Comparison of ENCODE assay signal across 12 cellular contexts in the genomic region with DNA sequence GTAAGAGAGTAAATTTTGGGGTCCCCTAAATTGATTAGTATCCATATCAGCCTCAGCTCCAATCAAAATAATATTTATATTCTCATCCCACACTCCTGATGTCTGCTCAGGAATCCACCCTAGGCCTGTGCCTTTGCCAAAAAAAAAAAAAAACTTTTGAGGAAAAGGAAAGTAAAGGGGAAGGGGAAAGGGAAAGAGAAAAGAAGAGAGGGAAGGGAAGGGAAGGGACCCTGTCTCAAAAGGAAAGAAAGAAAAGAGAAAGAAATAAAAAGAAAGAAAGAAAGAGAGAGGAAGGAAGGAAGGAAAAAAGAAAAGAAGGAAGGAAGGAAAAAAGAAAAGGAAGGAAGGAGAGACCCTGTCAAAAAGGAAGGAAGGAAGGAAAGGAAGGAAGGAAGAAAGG.
DNase-seq lines count a peak whose midpoint lies in the region; ATAC-seq and TF ChIP-seq lines count a peak whose summit lies in the region.
"Had no signal": no experiment of that assay in that cellular context is flagged by ENCODE, and none has a peak within 500 bp of the region (broad histone marks: within the 10 kb centered on the region; RNA-seq: fewer than 3 reads in every experiment).

No MANE protein-coding gene starts in this region.

- H3K9me3 Mint-ChIP-seq in activated CD4-positive, alpha-beta T cell treated with anti-CD3 and anti-CD28 coated beads, Interleukin-2, amount 10 ng/mL, durations not matched to agents 7 days and 5 days = no peaks in the 10 kb centered on the region
- no peaks in the 10 kb centered on the region for H3K9me3 Mint-ChIP-seq in activated CD4-positive, alpha-beta T cell treated with anti-CD3 and anti-CD28 coated beads for 36 hours (ENCODE audit: low read depth)
- H3K9me3 Mint-ChIP-seq: CD8-positive, alpha-beta memory T cell had no signal

- no peak overlapping the region for H3K9ac ChIP-seq in OCI-LY3 (ENCODE audit: low read length)
- peak overlapping the region; percentile 44 for H3K9ac ChIP-seq in endocrine pancreas (ENCODE audit: control insufficient read depth, insufficient read depth, low read length)
- H3K9ac ChIP-seq: BLaER1, GM23248 had no signal

- H3K4me2 ChIP-seq in OCI-LY3 (ENCODE audit: low read length) = peak overlapping the region; percentile 27; the same call in 1 of the 2 replicates
- H3K4me2 ChIP-seq: BLaER1 had no signal

- H3K27me3 ChIP-seq in OCI-LY3 (ENCODE audit: low read depth, low read length) (peaks cover 5% of the 10 kb centered on the region; the same call in 1 of the 2 replicates), endocrine pancreas (ENCODE audit: control insufficient read depth, insufficient read depth, low read length) (no peaks in the 10 kb centered on the region), heart left ventricle (peaks cover 0 to 49% (median 0%) of the 10 kb centered on the region in 9 donors)
- H3K27me3 ChIP-seq: BLaER1 had no signal

- peaks cover 8% of the 10 kb centered on the region for H3K27me3 Mint-ChIP-seq in activated CD4-positive, alpha-beta T cell treated with anti-CD3 and anti-CD28 coated beads, Interleukin-2, amount 10 ng/mL, durations not matched to agents 7 days and 5 days
- H3K27me3 Mint-ChIP-seq in activated CD4-positive, alpha-beta T cell treated with anti-CD3 and anti-CD28 coated beads for 36 hours = peaks cover 10% of the 10 kb centered on the region

- DNase-seq in activated CD4-positive, alpha-beta T cell treated with anti-CD3 and anti-CD28 coated beads, Interleukin-2, amount 10 ng/mL, durations not matched to agents 7 days and 5 days = no peak
- no peak for DNase-seq in activated CD4-positive, alpha-beta T cell treated with anti-CD3 and anti-CD28 coated beads for 36 hours
- DNase-seq in heart left ventricle (no peak), nucleus accumbens (lab: John Stamatoyannopoulos, UW) (no peak)
- DNase-seq: GF-D8 had no signal

- peak overlapping the region; percentile 33 for H3K27ac Mint-ChIP-seq in activated CD4-positive, alpha-beta T cell treated with anti-CD3 and anti-CD28 coated beads, Interleukin-2, amount 10 ng/mL, durations not matched to agents 7 days and 5 days
- H3K27ac Mint-ChIP-seq in activated CD4-positive, alpha-beta T cell treated with anti-CD3 and anti-CD28 coated beads for 36 hours = no peak overlapping the region

- H3K4me1 Mint-ChIP-seq in activated CD4-positive, alpha-beta T cell treated with anti-CD3 and anti-CD28 coated beads, Interleukin-2, amount 10 ng/mL, durations not matched to agents 7 days and 5 days = no peaks in the 10 kb centered on the region
- H3K4me1 Mint-ChIP-seq in activated CD4-positive, alpha-beta T cell treated with anti-CD3 and anti-CD28 coated beads for 36 hours = no peaks in the 10 kb centered on the region
- H3K4me1 Mint-ChIP-seq: CD8-positive, alpha-beta memory T cell had no signal

- no peak overlapping the region for H2AFZ ChIP-seq in OCI-LY3 (ENCODE audit: low read depth, low read length)
- H2AFZ ChIP-seq: GM23248 had no signal

- H4K20me1 ChIP-seq in OCI-LY3 (ENCODE audit: insufficient read depth, low read length) = no peaks in the 10 kb centered on the region
- H4K20me1 ChIP-seq: BLaER1 had no signal

- no peak for ATAC-seq in activated CD4-positive, alpha-beta T cell treated with anti-CD3 and anti-CD28 coated beads for 36 hours
- ATAC-seq in heart left ventricle (no peak), GM21367 (IDR thresholded peaks at IDR 0.05; ENCODE audit: unreplicated experiment) (no peak)

- TF ChIP-seq CTCF in OCI-LY3 (IDR thresholded peaks at IDR 0.05; ENCODE audit: low read depth, low read length) (no peak), heart left ventricle (IDR thresholded peaks at IDR 0.05) (no peak)

- H3K36me3 Mint-ChIP-seq in activated CD4-positive, alpha-beta T cell treated with anti-CD3 and anti-CD28 coated beads, Interleukin-2, amount 10 ng/mL, durations not matched to agents 7 days and 5 days (ENCODE audit: low read depth) = no peaks in the 10 kb centered on the region
- H3K36me3 Mint-ChIP-seq in activated CD4-positive, alpha-beta T cell treated with anti-CD3 and anti-CD28 coated beads for 36 hours (ENCODE audit: low read depth) = no peaks in the 10 kb centered on the region
- H3K36me3 Mint-ChIP-seq: CD8-positive, alpha-beta memory T cell had no signal

- no peak overlapping the region for H3K4me3 Mint-ChIP-seq in activated CD4-positive, alpha-beta T cell treated with anti-CD3 and anti-CD28 coated beads, Interleukin-2, amount 10 ng/mL, durations not matched to agents 7 days and 5 days
- no peak overlapping the region for H3K4me3 Mint-ChIP-seq in activated CD4-positive, alpha-beta T cell treated with anti-CD3 and anti-CD28 coated beads for 36 hours
- H3K4me3 Mint-ChIP-seq: CD8-positive, alpha-beta memory T cell had no signal

- H3K4me1 ChIP-seq in OCI-LY3 (ENCODE audit: low read length) (peaks cover 4% of the 10 kb centered on the region), endocrine pancreas (ENCODE audit: control insufficient read depth, insufficient read depth, low read length) (peaks cover 3% of the 10 kb centered on the region), heart left ventricle (no peaks in the 10 kb centered on the region)

- intact Hi-C loops in activated CD4-positive, alpha-beta T cell treated with anti-CD3 and anti-CD28 coated beads for 36 hours (cut with DNase I, micrococcal nuclease) = loop anchor here (5.0 to 10.0 kb wide), 2 partner anchors 174 to 477 kb away; a partner anchor contains a TSS
- intact Hi-C loops in heart left ventricle (cut with DNase I) = loop anchor here (2.0 to 10.0 kb wide), 9 partner anchors 119 to 623 kb away; a partner anchor contains a TSS

- H3K79me2 ChIP-seq in OCI-LY3 (ENCODE audit: low read length) = no peaks in the 10 kb centered on the region

- no peak for TF ChIP-seq POLR2A in heart left ventricle (IDR thresholded peaks at IDR 0.05)

- no peaks in the 10 kb centered on the region for H3K36me3 ChIP-seq in OCI-LY3 (replicated peaks; ENCODE audit: low read depth, low read length)
- no peaks in the 10 kb centered on the region for H3K36me3 ChIP-seq in endocrine pancreas (ENCODE audit: control insufficient read depth, insufficient read depth, low read length)
- H3K36me3 ChIP-seq in heart left ventricle = no peaks in the 10 kb centered on the region
- H3K36me3 ChIP-seq: BLaER1 had no signal

- H3K9me3 ChIP-seq in OCI-LY3 (ENCODE audit: insufficient read depth, low read length) (no peaks in the 10 kb centered on the region), endocrine pancreas (ENCODE audit: control insufficient read depth, low read length) (no peaks in the 10 kb centered on the region), heart left ventricle (no peaks in the 10 kb centered on the region)
- H3K9me3 ChIP-seq: BLaER1 had no signal

- H3K27ac ChIP-seq in OCI-LY3 (ENCODE audit: low read length) (no peak overlapping the region), heart left ventricle (no peak overlapping the region)
- H3K27ac ChIP-seq: 22Rv1, BLaER1, GM23248 had no signal

- no peak overlapping the region for H3K4me3 ChIP-seq in OCI-LY3 (ENCODE audit: low read length)
- peak overlapping the region; percentile 56 for H3K4me3 ChIP-seq in endocrine pancreas (ENCODE audit: control insufficient read depth, insufficient read depth, low read length)
- H3K4me3 ChIP-seq in heart left ventricle = no peak overlapping the region
- H3K4me3 ChIP-seq: BLaER1, GM23248 had no signal

- POLR2A ChIA-PET in activated CD4-positive, alpha-beta T cell treated with anti-CD3 and anti-CD28 coated beads, Interleukin-2, amount 10 ng/mL, durations not matched to agents 7 days and 5 days (lab: Charles Lee) = no interaction called here
- POLR2A ChIA-PET in activated CD4-positive, alpha-beta T cell treated with anti-CD3 and anti-CD28 coated beads for 36 hours (lab: Charles Lee) = no interaction called here

- CTCF ChIA-PET in activated CD4-positive, alpha-beta T cell treated with anti-CD3 and anti-CD28 coated beads, Interleukin-2, amount 10 ng/mL, durations not matched to agents 7 days and 5 days (lab: Charles Lee) = interaction anchor here (0.7 to 1.1 kb wide), 2 partner anchors 264 to 291 kb away, joined by 3 read pairs; no protein-coding TSS in a partner anchor
- CTCF ChIA-PET in activated CD4-positive, alpha-beta T cell treated with anti-CD3 and anti-CD28 coated beads for 36 hours (lab: Charles Lee) = interaction anchor here (0.6 to 1.9 kb wide), 3 partner anchors 9 to 123 kb away, joined by 4 to 9 read pairs (median 5); no protein-coding TSS in a partner anchor
